14 cellular contexts compared by ENCODE assay signal in genomic region chr6:14072084-14072483, GRCh38. TPM values are rescaled to one million over a fixed set of nuclear protein-coding genes. Genes with fewer than 3 reads are reported as not detected.
A peak's percentile ranks its signal among the peaks of the same experiment; 100 is the strongest.
DNase-seq lines count a peak whose midpoint lies in the region; ATAC-seq and TF ChIP-seq lines count a peak whose summit lies in the region.
"Had no signal": no experiment of that assay in that cellular context is flagged by ENCODE, and none has a peak within 500 bp of the region (broad histone marks: within the 10 kb centered on the region; RNA-seq: fewer than 3 reads in every experiment).

No MANE protein-coding gene starts in this region.

- H3K27ac ChIP-seq in GM23248 = no peak overlapping the region
- H3K27ac ChIP-seq: hepatocyte had no signal

- H3K4me1 Mint-ChIP-seq in activated T-helper 17 cell treated with anti-CD3 and anti-CD28 coated beads, Interleukin-2, amount 50 U/mL, for 72 hours = peaks cover 26% of the 10 kb centered on the region
- peaks cover 22% of the 10 kb centered on the region for H3K4me1 Mint-ChIP-seq in chondrocyte (ENCODE audit: low read depth)

- no peaks in the 10 kb centered on the region for H3K27me3 Mint-ChIP-seq in activated T-helper 17 cell treated with anti-CD3 and anti-CD28 coated beads, Interleukin-2, amount 50 U/mL, for 72 hours
- no peaks in the 10 kb centered on the region for H3K27me3 Mint-ChIP-seq in chondrocyte (ENCODE audit: low read depth)

- H3K4me3 ChIP-seq in GM23248 = no peak overlapping the region
- H3K4me3 ChIP-seq: hepatocyte had no signal

- ATAC-seq in activated T-helper 17 cell treated with anti-CD3 and anti-CD28 coated beads, Interleukin-2, amount 50 U/mL, for 72 hours (replicated peaks) = peak; percentile 78
- ATAC-seq in HG03457 (IDR thresholded peaks at IDR 0.05; ENCODE audit: unreplicated experiment) (no peak), GM18873 (IDR thresholded peaks at IDR 0.05; ENCODE audit: low FRiP score, unreplicated experiment) (no peak)
- ATAC-seq: left cardiac atrium had no signal

- peak; percentile 23 for DNase-seq in EH (ENCODE audit: low read depth)
- peak; percentile 68 for DNase-seq in GM23248
- peak; percentile 26 for DNase-seq in myocyte (ENCODE audit: low read depth)
- DNase-seq in chondrocyte (ENCODE audit: low spot score) = no peak
- no peak for DNase-seq in anterior cingulate cortex (lab: John Stamatoyannopoulos, UW)
- DNase-seq: DMS79 treated with DMSO at 0.1 percent for 48 hours, left cardiac atrium, NCI-H187 treated with DMSO at 0.1 percent for 48 hours, NCI-H524 treated with DMSO at 0.1 percent for 48 hours, substantia nigra had no signal

- 54 to 56% methylated on average over 5 of the region's 5 CpGs for WGBS in GM23248 (ENCODE audit: low coverage in 1 of 2, low lambda C conversion rate in 2 of 2, missing lambda C conversion rate in 2 of 2), 2 experiments

- no peaks in the 10 kb centered on the region for H3K79me2 ChIP-seq in GM23248 (ENCODE audit: insufficient read depth)
- H3K79me2 ChIP-seq: hepatocyte had no signal

- H3K4me3 Mint-ChIP-seq in activated T-helper 17 cell treated with anti-CD3 and anti-CD28 coated beads, Interleukin-2, amount 50 U/mL, for 72 hours = peak overlapping the region; percentile 24
- no peak overlapping the region for H3K4me3 Mint-ChIP-seq in chondrocyte (ENCODE audit: unreplicated experiment)

- H3K36me3 ChIP-seq in GM23248 (ENCODE audit: low read depth) = no peaks in the 10 kb centered on the region

- peaks cover 15% of the 10 kb centered on the region for H3F3A ChIP-seq in GM23248 (ENCODE audit: insufficient read depth)

- no peaks in the 10 kb centered on the region for H3K9me2 ChIP-seq in GM23248 (ENCODE audit: insufficient read depth)

- no peaks in the 10 kb centered on the region for H3K27me3 ChIP-seq in GM23248 (replicated peaks; ENCODE audit: insufficient read depth)
- H3K27me3 ChIP-seq: hepatocyte had no signal

- H3K9me3 ChIP-seq in GM23248 (ENCODE audit: low read depth) = no peaks in the 10 kb centered on the region

- H3K9ac ChIP-seq in GM23248 = no peak overlapping the region

- H3K4me2 ChIP-seq in GM23248 (ENCODE audit: unreplicated experiment) = no peak overlapping the region
- H3K4me2 ChIP-seq: hepatocyte had no signal

- no peak overlapping the region for H3K27ac Mint-ChIP-seq in activated T-helper 17 cell treated with anti-CD3 and anti-CD28 coated beads, Interleukin-2, amount 50 U/mL, for 72 hours
- H3K27ac Mint-ChIP-seq in chondrocyte (ENCODE audit: unreplicated experiment) = no peak overlapping the region

- TF ChIP-seq CTCF in chondrocyte (IDR thresholded peaks at IDR 0.05) = no peak

- in situ Hi-C loops in GM23248 (cut with MboI) = no loop called here

- H3K36me3 Mint-ChIP-seq in activated T-helper 17 cell treated with anti-CD3 and anti-CD28 coated beads, Interleukin-2, amount 50 U/mL, for 72 hours (ENCODE audit: low read depth) = no peaks in the 10 kb centered on the region
- H3K36me3 Mint-ChIP-seq in chondrocyte (ENCODE audit: low read depth) = no peaks in the 10 kb centered on the region

- no peak overlapping the region for H2AFZ ChIP-seq in GM23248
- H2AFZ ChIP-seq: hepatocyte had no signal

- H4K20me1 ChIP-seq in GM23248 (ENCODE audit: insufficient read depth) = no peaks in the 10 kb centered on the region

- peaks cover 24% of the 10 kb centered on the region for H3K4me1 ChIP-seq in GM23248 (ENCODE audit: insufficient read depth)

- H3K9me3 Mint-ChIP-seq in activated T-helper 17 cell treated with anti-CD3 and anti-CD28 coated beads, Interleukin-2, amount 50 U/mL, for 72 hours = no peaks in the 10 kb centered on the region
- H3K9me3 Mint-ChIP-seq in chondrocyte (ENCODE audit: low read depth) = no peaks in the 10 kb centered on the region

RNA-seq across cellular contexts. Expression of gene CD83, which starts 45.5 kb away (rescaled TPM):
- total RNA-seq in GM23248 (2014; rRNA removed; shearing (Covaris generic)) = 1.5 and 5.1 TPM in 2 replicates
- 1.1 and 1.2 TPM in 2 replicates for polyA plus RNA-seq in GM23248 (2016; fragmentation: Nextera tagmentation; extraction: Ambion mirVana)
- 10 to 100 TPM; 12.3 to 14.9 TPM for total RNA-seq in activated T-helper 17 cell treated with anti-CD3 and anti-CD28 coated beads, Interleukin-2, amount 50 U/mL, for 72 hours
- total RNA-seq in myocyte (0.16 and 0.37 TPM in 2 replicates), chondrocyte (0.63 to 1.0 TPM (median 0.95 TPM) in 3 replicates)
- 0.29 TPM for polyA plus RNA-seq in myocyte (2012)

Comparison
In these comparisons a context has a peak if more than half of its experiments do, and no peak if none do; other contexts are left out.
1. DNase-seq: peak in EH (single experiment), GM23248 (single experiment) and myocyte (single experiment); none in chondrocyte (single experiment) and anterior cingulate cortex (0 of 58).